In the genomic region with DNA sequence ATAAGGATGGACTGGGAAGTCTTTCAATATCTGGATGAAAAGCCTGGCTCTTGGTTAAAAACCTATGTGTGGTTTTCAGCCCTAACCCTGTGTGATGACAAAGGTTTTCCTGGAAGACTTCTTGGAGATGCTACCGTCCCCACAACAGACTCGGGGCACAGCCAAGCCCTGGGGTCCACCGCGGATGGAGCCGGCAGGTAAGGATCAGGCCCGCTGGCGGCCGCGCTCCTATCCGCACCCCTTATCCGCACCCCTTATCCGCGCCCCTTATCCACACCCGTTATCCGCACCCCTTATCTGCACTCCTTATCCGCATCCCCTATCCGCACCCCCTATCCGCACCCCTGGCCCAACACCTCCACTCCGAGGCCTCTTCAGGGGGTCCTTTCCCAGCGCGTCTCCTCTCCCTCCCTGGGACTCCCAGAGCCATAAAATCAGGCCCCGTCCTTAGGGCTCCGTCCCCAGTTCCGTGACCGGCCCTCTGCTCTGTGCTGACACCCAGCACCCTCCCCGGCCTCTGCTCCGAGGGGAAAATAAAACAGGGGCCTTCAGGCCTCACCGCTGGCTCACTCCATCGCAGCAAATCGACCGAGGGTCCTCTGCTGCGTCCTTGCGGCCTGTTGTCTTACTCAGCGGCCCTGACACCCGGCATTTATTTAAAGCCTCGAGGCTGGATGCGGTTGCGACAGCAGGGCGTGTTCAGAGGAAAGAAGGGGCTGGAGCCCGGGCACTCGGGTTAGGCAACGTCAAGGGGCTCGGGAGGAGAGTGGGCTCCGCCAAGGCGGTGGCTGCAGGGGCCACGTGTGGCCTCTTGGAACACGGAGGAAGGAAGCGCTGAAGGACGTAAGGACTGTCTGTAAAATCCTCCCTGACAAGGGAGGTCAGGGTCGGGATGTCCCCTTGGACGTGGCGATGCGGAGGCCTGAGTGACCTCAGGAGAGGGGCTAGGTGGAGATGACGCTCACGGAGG, we compare ENCODE assay signal across 29 cellular contexts.
DNase-seq lines count a peak whose midpoint lies in the region; ATAC-seq, FAIRE-seq and TF ChIP-seq lines count a peak whose summit lies in the region.
"Had no signal": no experiment of that assay in that cellular context is flagged by ENCODE, and none has a peak within 500 bp of the region (broad histone marks: within the 10 kb centered on the region; RNA-seq: fewer than 3 reads in every experiment).

No MANE protein-coding gene starts in this region.

- FAIRE-seq in H1 (lab: Jason Lieb, UNC): no peak
- FAIRE-seq: A204.1, GM12878, GM12892, GM18507 had no signal

- WGBS in H1 (ENCODE audit: extremely low coverage in 1 of 2, insufficient coverage in 1 of 2, insufficient read length in 1 of 2, insufficient replicate concordance in 2 of 2, low coverage in 1 of 2, low lambda C conversion rate in 2 of 2, missing lambda C conversion rate in 1 of 2), 2 experiments: 93 to 100% methylated on average over 7 to 50 of the region's 55 CpGs
- WGBS in neuronal stem cell (ENCODE audit: extremely low coverage in 2 of 2, insufficient read length in 2 of 2, insufficient replicate concordance in 1 of 2), 2 donors: 100% methylated on average over 5 of the region's 55 CpGs; no CpG with 5 or more reads in 1 of the 2 donors

- H3K9me3 Mint-ChIP-seq in activated naive CD8-positive, alpha-beta T cell treated with anti-CD3 and anti-CD28 coated beads, Interleukin-2, amount 50 U/mL, for 24 hours: no peaks in the 10 kb centered on the region
- no peaks in the 10 kb centered on the region for H3K9me3 Mint-ChIP-seq in activated naive CD8-positive, alpha-beta T cell treated with anti-CD3 and anti-CD28 coated beads for 36 hours
- no peaks in the 10 kb centered on the region for H3K9me3 Mint-ChIP-seq in stimulated activated naive CD8-positive, alpha-beta T cell treated with anti-CD3 and anti-CD28 coated beads, Interleukin-15, amount 100 ng/mL, for 72 hours

- H2AFZ ChIP-seq in H1 (ENCODE audit: low read length): no peak overlapping the region
- H2AFZ ChIP-seq in neuronal stem cell (ENCODE audit: low read length): no peak overlapping the region

- no peaks in the 10 kb centered on the region for H3K23me2 ChIP-seq in H1 (ENCODE audit: low read depth, low read length)

- no peak overlapping the region for H2BK120ac ChIP-seq in H1 (replicated peaks; ENCODE audit: low read depth, low read length)
- no peak overlapping the region for H2BK120ac ChIP-seq in neuronal stem cell (ENCODE audit: low read depth, low read length)

- H3K4me1 ChIP-seq in H1 (replicated peaks in 1 of 4; ENCODE audit: control insufficient read depth in 3 of 4, insufficient read depth in 4 of 4, low read length in 3 of 4): no peaks in the 10 kb centered on the region
- H3K4me1 ChIP-seq in neuronal stem cell (ENCODE audit: control insufficient read depth in 2 of 2, insufficient read depth in 1 of 2, low read depth in 1 of 2, low read length in 2 of 2): no peaks in the 10 kb centered on the region
- H3K4me1 ChIP-seq in upper lobe of right lung: no peaks in the 10 kb centered on the region
- H3K4me1 ChIP-seq: BE2C had no signal

- CTCF ChIA-PET in H1 (lab: Charles Lee; ENCODE audit: partially characterized antibody): no interaction called here

- H3K4ac ChIP-seq in H1 (replicated peaks; ENCODE audit: insufficient read length, low read depth, low read length): no peak overlapping the region
- H3K4ac ChIP-seq in neuronal stem cell (ENCODE audit: low read length): no peak overlapping the region

- no peaks in the 10 kb centered on the region for H3K36me3 ChIP-seq in H1 (ENCODE audit: control insufficient read depth in 2 of 4, insufficient read depth in 4 of 4, low read length in 3 of 4)
- no peaks in the 10 kb centered on the region for H3K36me3 ChIP-seq in neuronal stem cell (replicated peaks in 1 of 2; ENCODE audit: control insufficient read depth in 2 of 2, insufficient read depth in 2 of 2, low read length in 2 of 2)
- no peaks in the 10 kb centered on the region for H3K36me3 ChIP-seq in upper lobe of right lung
- H3K36me3 ChIP-seq: BE2C, BLaER1 had no signal

- H3K79me1 ChIP-seq in H1 (ENCODE audit: low read depth, low read length): no peaks in the 10 kb centered on the region
- H3K79me1 ChIP-seq in neuronal stem cell (ENCODE audit: low read depth, low read length): no peaks in the 10 kb centered on the region

- H3K23ac ChIP-seq in H1 (ENCODE audit: insufficient read length) (no peak overlapping the region), neuronal stem cell (ENCODE audit: low read depth, low read length, poor library complexity) (no peak overlapping the region)

- H4K8ac ChIP-seq in H1 (ENCODE audit: extremely low read depth, insufficient read depth, low read length) (peak overlapping the region; percentile 62), neuronal stem cell (ENCODE audit: low read depth, low read length) (no peak overlapping the region)

- no peak overlapping the region for H3K4me3 ChIP-seq in H1 (ENCODE audit: extremely low read depth in 1 of 4, insufficient read depth in 2 of 4, low read depth in 3 of 4, low read length in 4 of 4)
- H3K4me3 ChIP-seq in neuronal stem cell (ENCODE audit: low read length in 2 of 2): no peak overlapping the region
- no peak overlapping the region for H3K4me3 ChIP-seq in upper lobe of right lung
- H3K4me3 ChIP-seq: BLaER1, GM12878 had no signal

- H3K27ac ChIP-seq in H1 (ENCODE audit: low read depth, low read length) (no peak overlapping the region), neuronal stem cell (replicated peaks; ENCODE audit: low read length) (no peak overlapping the region), upper lobe of right lung (no peak overlapping the region)
- H3K27ac ChIP-seq: BLaER1 had no signal

- no peak overlapping the region for H4K5ac ChIP-seq in H1 (ENCODE audit: insufficient read length, low read depth, low read length)

- no peak for DNase-seq in activated naive CD8-positive, alpha-beta T cell treated with anti-CD3 and anti-CD28 coated beads, Interleukin-2, amount 50 U/mL, for 24 hours
- DNase-seq in activated naive CD8-positive, alpha-beta T cell treated with anti-CD3 and anti-CD28 coated beads for 36 hours: no peak
- DNase-seq in H1 (ENCODE audit: low read depth in 1 of 2, low spot score in 2 of 2) (no peak), neuronal stem cell (ENCODE audit: low spot score) (no peak), upper lobe of right lung (no peak)
- no peak for DNase-seq in stimulated activated naive CD8-positive, alpha-beta T cell treated with anti-CD3 and anti-CD28 coated beads, Interleukin-15, amount 100 ng/mL, for 72 hours
- DNase-seq: 8988T; ACHN; BE2C; C1 segment of cervical spinal cord; CD4-positive, alpha-beta memory T cell; CD4-positive, CD25-positive, alpha-beta regulatory T cell; CD8-positive, alpha-beta memory T cell; COR-L47; DMS 273 treated with DMSO at 0.1 percent for 48 hours; DMS153; DMS53; DMS79; DND-41; EL; GDM1 had no signal

- H3K79me2 ChIP-seq in H1 (ENCODE audit: control insufficient read depth in 1 of 2, insufficient read depth in 2 of 2, low read length in 2 of 2): no peaks in the 10 kb centered on the region

- no peaks in the 10 kb centered on the region for H3K36me3 Mint-ChIP-seq in activated naive CD8-positive, alpha-beta T cell treated with anti-CD3 and anti-CD28 coated beads, Interleukin-2, amount 50 U/mL, for 24 hours (ENCODE audit: low read depth)
- no peaks in the 10 kb centered on the region for H3K36me3 Mint-ChIP-seq in activated naive CD8-positive, alpha-beta T cell treated with anti-CD3 and anti-CD28 coated beads for 36 hours
- H3K36me3 Mint-ChIP-seq: CD14-positive monocyte; CD4-positive, alpha-beta memory T cell; CD4-positive, CD25-positive, alpha-beta regulatory T cell; CD8-positive, alpha-beta memory T cell had no signal

- H3K14ac ChIP-seq in H1 (ENCODE audit: insufficient read length) (no peak overlapping the region), neuronal stem cell (ENCODE audit: low read length) (no peak overlapping the region)

- no peak overlapping the region for H4K91ac ChIP-seq in H1 (replicated peaks; ENCODE audit: insufficient read length, low read length)
- no peak overlapping the region for H4K91ac ChIP-seq in neuronal stem cell (ENCODE audit: low read depth, low read length, poor library complexity)

- intact Hi-C loops in upper lobe of right lung (cut with DNase I): no loop called here

- TF ChIP-seq RAD21 in H1 (IDR thresholded peaks at IDR 0.05 in 1 of 2, conservative IDR thresholded peaks at IDR 0.05 in 1 of 2; ENCODE audit: low read depth in 2 of 2, low read length in 2 of 2): no peak

- H3K27me3 ChIP-seq in H1 (replicated peaks in 1 of 4; ENCODE audit: control insufficient read depth in 3 of 4, extremely low read depth in 1 of 4, insufficient read depth in 3 of 4, low read length in 3 of 4): no peaks in the 10 kb centered on the region
- no peaks in the 10 kb centered on the region for H3K27me3 ChIP-seq in neuronal stem cell (ENCODE audit: control insufficient read depth in 3 of 3, insufficient read depth in 3 of 3, low read depth in 1 of 3, low read length in 3 of 3)
- no peaks in the 10 kb centered on the region for H3K27me3 ChIP-seq in upper lobe of right lung
- H3K27me3 ChIP-seq: BE2C, BLaER1 had no signal

- H3K18ac ChIP-seq in H1 (ENCODE audit: extremely low read depth, low read length): no peak overlapping the region
- peak overlapping the region; percentile 38 for H3K18ac ChIP-seq in neuronal stem cell (ENCODE audit: low read length)

- peak overlapping the region; percentile 64 for H3K27ac Mint-ChIP-seq in activated naive CD8-positive, alpha-beta T cell treated with anti-CD3 and anti-CD28 coated beads, Interleukin-2, amount 50 U/mL, for 24 hours
- no peak overlapping the region for H3K27ac Mint-ChIP-seq in activated naive CD8-positive, alpha-beta T cell treated with anti-CD3 and anti-CD28 coated beads for 36 hours
- peak overlapping the region in 1 of 2 donors; percentile 55 for H3K27ac Mint-ChIP-seq in stimulated activated naive CD8-positive, alpha-beta T cell treated with anti-CD3 and anti-CD28 coated beads, Interleukin-15, amount 100 ng/mL, for 72 hours
- H3K27ac Mint-ChIP-seq: CD4-positive, alpha-beta memory T cell; CD4-positive, CD25-positive, alpha-beta regulatory T cell; CD8-positive, alpha-beta memory T cell had no signal

- H2BK5ac ChIP-seq in H1 (ENCODE audit: low read depth, low read length): no peak overlapping the region
- no peak overlapping the region for H2BK5ac ChIP-seq in neuronal stem cell (ENCODE audit: low read length)

- TF ChIP-seq CTCF in H1 (IDR thresholded peaks at IDR 0.05; ENCODE audit: control extremely low read depth in 1 of 3, insufficient read depth in 1 of 3, low read depth in 1 of 3, low read length in 3 of 3): no peak
- no peak for TF ChIP-seq CTCF in upper lobe of right lung (IDR thresholded peaks at IDR 0.05)

- H3K9ac ChIP-seq in H1 (replicated peaks in 1 of 4; ENCODE audit: extremely low read depth in 1 of 4, low read depth in 3 of 4, low read length in 3 of 4) (no peak overlapping the region; a peak in 1 of 7 replicates), neuronal stem cell (ENCODE audit: low read depth, low read length, poor library complexity) (no peak overlapping the region)
- H3K9ac ChIP-seq: BLaER1 had no signal

- H3K4me2 ChIP-seq in H1 (ENCODE audit: insufficient read depth in 1 of 2, low read depth in 2 of 2, low read length in 2 of 2): no peak overlapping the region
- H3K4me2 ChIP-seq in neuronal stem cell (ENCODE audit: insufficient read depth, low read length, poor library complexity, severe bottlenecking): no peak overlapping the region
- H3K4me2 ChIP-seq: BLaER1 had no signal

- no peak for TF ChIP-seq EP300 in H1 (IDR thresholded peaks at IDR 0.05; ENCODE audit: borderline replicate concordance in 1 of 2, low read depth in 2 of 2, low read length in 2 of 2)

- TF ChIP-seq POLR2A in H1 (IDR thresholded peaks at IDR 0.05; ENCODE audit: control extremely low read depth in 1 of 2, low read depth in 2 of 2, low read length in 2 of 2): no peak

- H2BK15ac ChIP-seq in H1 (ENCODE audit: low read length) (no peak overlapping the region), neuronal stem cell (ENCODE audit: low read length) (no peak overlapping the region)

- H3K4me3 Mint-ChIP-seq in activated naive CD8-positive, alpha-beta T cell treated with anti-CD3 and anti-CD28 coated beads, Interleukin-2, amount 50 U/mL, for 24 hours: no peak overlapping the region
- H3K4me3 Mint-ChIP-seq in activated naive CD8-positive, alpha-beta T cell treated with anti-CD3 and anti-CD28 coated beads for 36 hours: no peak overlapping the region
- H3K4me3 Mint-ChIP-seq in stimulated activated naive CD8-positive, alpha-beta T cell treated with anti-CD3 and anti-CD28 coated beads, Interleukin-15, amount 100 ng/mL, for 72 hours: no peak overlapping the region
- H3K4me3 Mint-ChIP-seq: CD4-positive, alpha-beta memory T cell; CD4-positive, CD25-positive, alpha-beta regulatory T cell; CD8-positive, alpha-beta memory T cell had no signal

- no peak overlapping the region for H2BK20ac ChIP-seq in H1 (ENCODE audit: low read length)

- no peak overlapping the region for H2BK12ac ChIP-seq in H1 (ENCODE audit: low read depth, low read length)
- no peak overlapping the region for H2BK12ac ChIP-seq in neuronal stem cell (ENCODE audit: low read length)

- no peaks in the 10 kb centered on the region for H3K27me3 Mint-ChIP-seq in activated naive CD8-positive, alpha-beta T cell treated with anti-CD3 and anti-CD28 coated beads, Interleukin-2, amount 50 U/mL, for 24 hours
- no peaks in the 10 kb centered on the region for H3K27me3 Mint-ChIP-seq in activated naive CD8-positive, alpha-beta T cell treated with anti-CD3 and anti-CD28 coated beads for 36 hours
- no peaks in the 10 kb centered on the region for H3K27me3 Mint-ChIP-seq in stimulated activated naive CD8-positive, alpha-beta T cell treated with anti-CD3 and anti-CD28 coated beads, Interleukin-15, amount 100 ng/mL, for 72 hours
- H3K27me3 Mint-ChIP-seq: CD4-positive, alpha-beta memory T cell had no signal

- POLR2A ChIA-PET in H1 (lab: Charles Lee; ENCODE audit: partially characterized antibody): no interaction called here

- no peaks in the 10 kb centered on the region for H4K20me1 ChIP-seq in H1 (replicated peaks in 1 of 2; ENCODE audit: control insufficient read depth in 1 of 2, insufficient read depth in 2 of 2, low read length in 2 of 2)
- H4K20me1 ChIP-seq: BLaER1 had no signal

- no peak for ATAC-seq in activated naive CD8-positive, alpha-beta T cell treated with anti-CD3 and anti-CD28 coated beads, Interleukin-2, amount 50 U/mL, for 24 hours
- ATAC-seq in upper lobe of right lung (peak; percentile 34), GM21447 (IDR thresholded peaks at IDR 0.05; ENCODE audit: unreplicated experiment) (no peak), HG02884 (IDR thresholded peaks at IDR 0.05; ENCODE audit: unreplicated experiment) (no peak)
- ATAC-seq in stimulated activated naive CD8-positive, alpha-beta T cell treated with anti-CD3 and anti-CD28 coated beads, Interleukin-15, amount 100 ng/mL, for 72 hours: no peak
- ATAC-seq: GM12878 had no signal

- H3K4me1 Mint-ChIP-seq in activated naive CD8-positive, alpha-beta T cell treated with anti-CD3 and anti-CD28 coated beads, Interleukin-2, amount 50 U/mL, for 24 hours: peaks cover 20% of the 10 kb centered on the region
- H3K4me1 Mint-ChIP-seq in activated naive CD8-positive, alpha-beta T cell treated with anti-CD3 and anti-CD28 coated beads for 36 hours: peaks cover 4% of the 10 kb centered on the region
- peaks cover 11% of the 10 kb centered on the region for H3K4me1 Mint-ChIP-seq in stimulated activated naive CD8-positive, alpha-beta T cell treated with anti-CD3 and anti-CD28 coated beads, Interleukin-15, amount 100 ng/mL, for 72 hours

- H3K9me3 ChIP-seq in H1 (ENCODE audit: insufficient read depth in 2 of 2, low read depth in 1 of 2, low read length in 1 of 2): no peaks in the 10 kb centered on the region
- H3K9me3 ChIP-seq in neuronal stem cell (replicated peaks in 1 of 2; ENCODE audit: control insufficient read depth in 2 of 2, insufficient read depth in 1 of 2, low read depth in 1 of 2, low read length in 2 of 2): no peaks in the 10 kb centered on the region
- H3K9me3 ChIP-seq in upper lobe of right lung: no peaks in the 10 kb centered on the region
- H3K9me3 ChIP-seq: BE2C had no signal

- no peak overlapping the region for H2AK5ac ChIP-seq in H1 (ENCODE audit: low read depth, low read length)
- H2AK5ac ChIP-seq in neuronal stem cell (ENCODE audit: low read depth, low read length): peak overlapping the region; percentile 93

- H3K56ac ChIP-seq in H1 (replicated peaks; ENCODE audit: insufficient read length, low read depth, low read length): no peak overlapping the region
